Comparison of ENCODE assay signal across 1 cellular context in the genomic region with DNA sequence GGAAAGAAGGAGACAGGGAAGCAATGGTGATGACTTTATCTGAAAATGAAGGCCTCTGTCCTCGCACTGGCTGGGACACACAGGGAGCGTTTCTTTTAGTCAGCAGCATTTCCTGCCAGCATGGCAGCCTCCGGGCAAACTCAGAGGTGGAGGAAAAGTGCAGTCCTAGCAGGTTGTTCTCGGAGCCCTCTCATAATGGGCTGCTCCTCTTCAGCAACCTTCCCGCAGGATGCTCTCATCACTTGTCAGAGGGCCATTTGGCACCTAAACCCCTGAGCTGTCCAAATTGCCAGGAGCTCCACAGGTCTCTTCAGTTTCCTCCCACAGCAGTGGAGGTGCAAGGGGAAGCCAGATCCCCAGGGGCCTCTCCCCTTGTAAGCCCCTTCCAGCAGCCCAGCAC.
TF ChIP-seq lines count a peak whose summit lies in the region.

No MANE protein-coding gene starts in this region.

TF ChIP-seq in WTC11, 78 proteins besides CTCF, POLR2A, EP300 and RAD21 (continued from another document):
- TF ChIP-seq MXD4 (CRISPR knock-in tag; IDR thresholded peaks at IDR 0.05; ENCODE audit: borderline replicate concordance) (no peak), PRRX2 (CRISPR knock-in tag; IDR thresholded peaks at IDR 0.05) (no peak), ZNF138 (CRISPR knock-in tag; conservative IDR thresholded peaks at IDR 0.05) (no peak), GTF2I (CRISPR knock-in tag; conservative IDR thresholded peaks at IDR 0.05) (no peak), TCF7 (CRISPR knock-in tag; IDR thresholded peaks at IDR 0.05; ENCODE audit: low read depth) (no peak), RELA (CRISPR knock-in tag; IDR thresholded peaks at IDR 0.05; ENCODE audit: borderline replicate concordance) (no peak), AR (CRISPR knock-in tag; IDR thresholded peaks at IDR 0.05) (no peak), ZNF396 (CRISPR knock-in tag; IDR thresholded peaks at IDR 0.05; ENCODE audit: borderline replicate concordance) (no peak)
- TF ChIP-seq, protein P1, sequence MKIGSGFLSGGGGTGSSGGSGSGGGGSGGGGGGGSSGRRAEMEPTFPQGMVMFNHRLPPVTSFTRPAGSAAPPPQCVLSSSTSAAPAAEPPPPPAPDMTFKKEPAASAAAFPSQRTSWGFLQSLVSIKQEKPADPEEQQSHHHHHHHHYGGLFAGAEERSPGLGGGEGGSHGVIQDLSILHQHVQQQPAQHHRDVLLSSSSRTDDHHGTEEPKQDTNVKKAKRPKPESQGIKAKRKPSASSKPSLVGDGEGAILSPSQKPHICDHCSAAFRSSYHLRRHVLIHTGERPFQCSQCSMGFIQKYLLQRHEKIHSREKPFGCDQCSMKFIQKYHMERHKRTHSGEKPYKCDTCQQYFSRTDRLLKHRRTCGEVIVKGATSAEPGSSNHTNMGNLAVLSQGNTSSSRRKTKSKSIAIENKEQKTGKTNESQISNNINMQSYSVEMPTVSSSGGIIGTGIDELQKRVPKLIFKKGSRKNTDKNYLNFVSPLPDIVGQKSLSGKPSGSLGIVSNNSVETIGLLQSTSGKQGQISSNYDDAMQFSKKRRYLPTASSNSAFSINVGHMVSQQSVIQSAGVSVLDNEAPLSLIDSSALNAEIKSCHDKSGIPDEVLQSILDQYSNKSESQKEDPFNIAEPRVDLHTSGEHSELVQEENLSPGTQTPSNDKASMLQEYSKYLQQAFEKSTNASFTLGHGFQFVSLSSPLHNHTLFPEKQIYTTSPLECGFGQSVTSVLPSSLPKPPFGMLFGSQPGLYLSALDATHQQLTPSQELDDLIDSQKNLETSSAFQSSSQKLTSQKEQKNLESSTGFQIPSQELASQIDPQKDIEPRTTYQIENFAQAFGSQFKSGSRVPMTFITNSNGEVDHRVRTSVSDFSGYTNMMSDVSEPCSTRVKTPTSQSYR (CRISPR knock-in tag; IDR thresholded peaks at IDR 0.05) = no peak
